In the genomic region with DNA sequence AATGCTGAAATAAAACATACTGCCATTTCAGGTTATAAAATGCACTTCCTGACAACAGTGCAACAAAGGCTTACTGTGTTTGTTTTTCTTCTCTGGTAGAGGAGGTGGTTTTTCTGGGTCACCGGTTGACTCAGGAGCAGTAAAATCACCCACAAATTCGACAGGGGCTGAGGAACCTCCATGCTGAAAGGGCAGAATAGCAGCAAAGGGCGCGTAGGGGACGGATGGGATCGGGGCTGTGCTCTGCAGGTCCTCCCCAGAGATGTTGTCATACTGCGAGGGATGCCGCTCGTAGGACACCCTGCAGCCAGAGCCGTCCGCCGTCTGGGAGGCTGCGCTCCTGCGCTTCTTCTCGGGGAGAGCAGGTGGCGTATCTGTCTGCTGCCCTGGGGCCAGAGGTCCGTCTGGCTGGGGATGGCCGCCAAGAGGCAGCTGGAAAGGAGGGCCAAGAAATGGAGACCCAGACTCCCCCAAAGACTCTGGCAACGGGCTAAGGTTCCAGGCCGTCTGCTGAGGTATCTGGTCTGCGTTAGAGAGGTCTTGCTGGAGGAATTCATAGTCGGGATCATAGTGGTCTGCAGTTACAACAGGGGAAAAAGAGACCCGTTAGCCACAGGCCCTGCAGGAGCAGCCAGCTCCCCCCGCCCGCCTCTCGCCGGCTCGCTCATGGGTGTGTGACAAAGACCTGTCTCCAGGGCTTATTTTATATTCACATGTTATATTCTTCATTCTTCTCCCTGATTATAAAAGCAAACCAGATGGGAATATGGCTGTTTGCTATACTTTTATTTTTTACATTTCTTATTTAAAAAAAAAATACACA, we compare ENCODE assay signal across 16 cellular contexts.
DNase-seq lines count a peak whose midpoint lies in the region; ATAC-seq and TF ChIP-seq lines count a peak whose summit lies in the region.
"Had no signal": no experiment of that assay in that cellular context is flagged by ENCODE, and none has a peak within 500 bp of the region (broad histone marks: within the 10 kb centered on the region; RNA-seq: fewer than 3 reads in every experiment).

No MANE protein-coding gene starts in this region.

- H3K4me3 ChIP-seq in HEK293 (ENCODE audit: low read depth, low read length): no peak overlapping the region
- H3K4me3 ChIP-seq: dorsolateral prefrontal cortex, gastroesophageal sphincter, GM23248, neural progenitor cell had no signal

- TF ChIP-seq CTCF in HEK293 (tag by site-specific recombination; IDR thresholded peaks at IDR 0.05) (no peak), nephron (IDR thresholded peaks at IDR 0.05; ENCODE audit: unreplicated experiment in 3 of 3) (no peak)

- POLR2A ChIA-PET in HEK293 (lab: Yijun Ruan, JAX): interaction anchor here (1.5 to 1.7 kb wide), 2 partner anchors 37 to 107 kb away, joined by 3 to 4 read pairs; no protein-coding TSS in a partner anchor

- H3K27ac ChIP-seq in HEK293 (ENCODE audit: extremely low read depth, low read depth, low read length): no peak overlapping the region
- H3K27ac ChIP-seq: GM23248, neural progenitor cell had no signal

- peak overlapping the region; percentile 55 for H3K4me3 Mint-ChIP-seq in activated T-helper 17 cell treated with anti-CD3 and anti-CD28 coated beads, Interleukin-2, amount 50 U/mL, for 72 hours
- H3K4me3 Mint-ChIP-seq in nephron: no peak overlapping the region
- H3K4me3 Mint-ChIP-seq: neural progenitor cell had no signal

- peaks cover 2% of the 10 kb centered on the region; the same call in 1 of the 2 replicates for H3K4me1 ChIP-seq in HEK293 (ENCODE audit: control insufficient read depth, insufficient read depth, low read length)

- peaks cover 0 to 51% of the 10 kb centered on the region in 2 experiments; a peak in 2 of 3 replicates for H3K36me3 ChIP-seq in HEK293 (ENCODE audit: control insufficient read depth in 2 of 2, insufficient read depth in 1 of 2, low read length in 2 of 2)
- H3K36me3 ChIP-seq: neural progenitor cell had no signal

- no peaks in the 10 kb centered on the region for H3K9me3 ChIP-seq in HEK293 (ENCODE audit: control insufficient read depth, insufficient read depth, low read depth, low read length)
- H3K9me3 ChIP-seq: gastroesophageal sphincter had no signal

- DNase-seq in CD1c-positive myeloid dendritic cell (ENCODE audit: extremely low spot score) (peak; percentile 24), DMS 273 (lab: John Stamatoyannopoulos, UW; ENCODE audit: unreplicated experiment) (no peak)
- DNase-seq in stimulated activated naive CD4-positive, alpha-beta T cell treated with Interleukin-2 at 50 U/mL for 16 hours (lab: John Stamatoyannopoulos, UW): no peak
- DNase-seq: activated CD4-positive, alpha-beta T cell treated with anti-CD3 and anti-CD28 coated beads, Interleukin-2, amount 50 U/mL, for 4 hours; GM23248; left cardiac atrium; NCI-H1105 treated with DMSO at 0.1 percent for 48 hours; NCI-H526 treated with DMSO at 0.1 percent for 48 hours had no signal

- H3K9me3 Mint-ChIP-seq in activated T-helper 17 cell treated with anti-CD3 and anti-CD28 coated beads, Interleukin-2, amount 50 U/mL, for 72 hours: no peaks in the 10 kb centered on the region
- H3K9me3 Mint-ChIP-seq in nephron: no peaks in the 10 kb centered on the region
- H3K9me3 Mint-ChIP-seq: neural progenitor cell had no signal

- H3K4me1 Mint-ChIP-seq in activated T-helper 17 cell treated with anti-CD3 and anti-CD28 coated beads, Interleukin-2, amount 50 U/mL, for 72 hours: peaks cover 22% of the 10 kb centered on the region
- peaks cover 54% of the 10 kb centered on the region for H3K4me1 Mint-ChIP-seq in nephron

- peak overlapping the region; percentile 81 for H3K27ac Mint-ChIP-seq in activated T-helper 17 cell treated with anti-CD3 and anti-CD28 coated beads, Interleukin-2, amount 50 U/mL, for 72 hours
- peak overlapping the region; percentile 66 to 81 (median 69) for H3K27ac Mint-ChIP-seq in nephron

- CTCF ChIA-PET in HEK293 (lab: Yijun Ruan, JAX): interaction anchor here (1.0 kb wide), 1 partner anchor 9 kb away, joined by 5 read pairs; no protein-coding TSS in a partner anchor

- no peaks in the 10 kb centered on the region for H3K27me3 Mint-ChIP-seq in activated T-helper 17 cell treated with anti-CD3 and anti-CD28 coated beads, Interleukin-2, amount 50 U/mL, for 72 hours
- peaks cover 3% of the 10 kb centered on the region for H3K27me3 Mint-ChIP-seq in nephron (ENCODE audit: low read depth)

- no peak for ATAC-seq in activated T-helper 17 cell treated with anti-CD3 and anti-CD28 coated beads, Interleukin-2, amount 50 U/mL, for 72 hours (replicated peaks)
- no peak for ATAC-seq in GM21619 (IDR thresholded peaks at IDR 0.05; ENCODE audit: unreplicated experiment)
- ATAC-seq in HG02571 (IDR thresholded peaks at IDR 0.05; ENCODE audit: unreplicated experiment): no peak
- ATAC-seq: gastroesophageal sphincter, left cardiac atrium had no signal

- H3K36me3 Mint-ChIP-seq in activated T-helper 17 cell treated with anti-CD3 and anti-CD28 coated beads, Interleukin-2, amount 50 U/mL, for 72 hours (ENCODE audit: low read depth): peaks cover 100% of the 10 kb centered on the region
- peaks cover 46% of the 10 kb centered on the region for H3K36me3 Mint-ChIP-seq in nephron (ENCODE audit: low read depth)

TF ChIP-seq in HEK293, 187 proteins besides CTCF, POLR2A, EP300 and RAD21:
- TF ChIP-seq ZNF658 (tag by site-specific recombination; IDR thresholded peaks at IDR 0.05) (no peak), ZNF548 (tag by site-specific recombination; IDR thresholded peaks at IDR 0.05) (no peak), ZNF629 (tag by site-specific recombination; IDR thresholded peaks at IDR 0.05) (no peak), PRDM2 (tag by site-specific recombination; IDR thresholded peaks at IDR 0.05; ENCODE audit: borderline replicate concordance) (no peak), ZNF16 (tag by site-specific recombination; IDR thresholded peaks at IDR 0.05; ENCODE audit: low read depth) (no peak), KLF16 (tag by site-specific recombination; IDR thresholded peaks at IDR 0.05) (no peak), FEZF1 (tag by site-specific recombination; IDR thresholded peaks at IDR 0.05) (peak; percentile 37; the same call in 1 of the 2 replicates)
